Comparison of ENCODE assay signal across 17 cellular contexts in the genomic region with DNA sequence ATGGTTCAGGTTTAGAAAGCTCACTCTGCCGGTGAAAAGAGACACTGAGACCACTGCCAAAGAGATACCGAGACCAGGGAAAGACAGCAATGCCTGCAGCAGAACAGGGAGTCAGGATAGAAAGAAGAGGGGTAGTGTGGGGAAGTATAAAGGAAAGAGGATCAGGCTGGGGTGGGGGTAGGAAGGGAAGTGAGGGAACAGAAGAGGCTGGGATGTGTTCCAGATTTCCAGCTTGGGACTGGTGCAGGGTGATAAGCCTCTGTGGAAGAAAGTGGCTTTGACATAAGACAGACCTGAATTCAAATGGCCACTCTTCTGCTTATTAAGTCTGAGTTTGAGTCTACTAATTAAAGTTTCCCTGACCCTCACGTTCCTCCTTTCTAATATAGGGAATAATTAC.
"Had no signal": no experiment of that assay in that cellular context is flagged by ENCODE, and none has a peak within 500 bp of the region (broad histone marks: within the 10 kb centered on the region; RNA-seq: fewer than 3 reads in every experiment).

No MANE protein-coding gene starts in this region.

- DNase-seq: activated CD4-positive, alpha-beta T cell treated with anti-CD3 and anti-CD28 coated beads, Interleukin-2, amount 50 U/mL, for 48 hours; activated CD4-positive, CD25-positive, alpha-beta regulatory T cell treated with anti-CD3 and anti-CD28 coated beads, Interleukin-2, amount 50 U/mL, for 72 hours; activated naive CD4-positive, alpha-beta T cell treated with anti-CD3 and anti-CD28 coated beads, Interleukin-2, amount 10 ng/mL, durations not matched to agents 7 days and 5 days; foreskin fibroblast; glutamatergic neuron; naive B cell; pancreas; stimulated activated CD4-positive, alpha-beta T cell treated with anti-CD3 and anti-CD28 coated beads, Interleukin-4, amount 100 ng/mL, for 4 hours; stimulated activated CD8-positive, alpha-beta memory T cell treated with anti-CD3 and anti-CD28 coated beads, Interleukin-4, amount 100 ng/mL, for 48 hours; T-cell; T1000; testis; upper lobe of left lung had no signal

- H3K27me3 ChIP-seq: ascending aorta, pancreas, testis, upper lobe of left lung had no signal

- H3K9me3 ChIP-seq: ascending aorta, pancreas, testis, upper lobe of left lung had no signal

- H3K4me1 ChIP-seq: ascending aorta had no signal

- H3K27ac ChIP-seq: ascending aorta, pancreas, SK-N-MC, skin epidermis, testis, upper lobe of left lung had no signal

- H3K4me3 ChIP-seq: ascending aorta, pancreas, SK-N-MC, skin epidermis, testis, upper lobe of left lung had no signal

- ATAC-seq: esophagus mucosa, pancreas, T-cell had no signal
